18 cellular contexts compared by ENCODE assay signal in genomic region chr1:233439721-233440120, GRCh38.
"Had no signal": no experiment of that assay in that cellular context is flagged by ENCODE, and none has a peak within 500 bp of the region (broad histone marks: within the 10 kb centered on the region; RNA-seq: fewer than 3 reads in every experiment).

No MANE protein-coding gene starts in this region.

- H3K9me3 Mint-ChIP-seq: type B pancreatic cell had no signal

- H3K9ac ChIP-seq: parathyroid adenoma had no signal

- H3K36me3 Mint-ChIP-seq: naive B cell; stimulated activated naive B cell treated with anti-CD40 and anti-IgM and Interleukin-4, amounts not matched to agents 10 μg/mL and 1 μg/mL and 100 μg/mL, for 72 hours; type B pancreatic cell had no signal

- H3K4me1 ChIP-seq: parathyroid adenoma, prostate gland, thyroid gland had no signal

- H3K27ac ChIP-seq: coronary artery, parathyroid adenoma, prostate gland, right lobe of liver, stomach, suprapubic skin, thyroid gland had no signal

- H3K36me3 ChIP-seq: prostate gland, right lobe of liver, stomach, suprapubic skin, thyroid gland had no signal

- DNase-seq: effector CD4-positive, alpha-beta T cell; kidney glomerular epithelial cell; mesendoderm; naive B cell; nephron progenitor cell; retina; right lobe of liver; stimulated activated CD4-positive, alpha-beta T cell treated with anti-CD3 and anti-CD28 coated beads, Interleukin-2, amount 100 ng/mL, for 24 hours; stimulated activated CD4-positive, alpha-beta T cell treated with anti-CD3 and anti-CD28 coated beads, Interleukin-4, amount 100 ng/mL, for 4 hours; stimulated activated naive B cell treated with anti-CD40 and anti-IgM and Interleukin-4, amounts not matched to agents 10 μg/mL and 1 μg/mL and 100 μg/mL, for 72 hours; stomach; thyroid gland had no signal

- H3K4me3 Mint-ChIP-seq: naive B cell; nephron progenitor cell; stimulated activated naive B cell treated with anti-CD40 and anti-IgM and Interleukin-4, amounts not matched to agents 10 μg/mL and 1 μg/mL and 100 μg/mL, for 72 hours; type B pancreatic cell had no signal

- H3K4me1 Mint-ChIP-seq: naive B cell; nephron progenitor cell; stimulated activated naive B cell treated with anti-CD40 and anti-IgM and Interleukin-4, amounts not matched to agents 10 μg/mL and 1 μg/mL and 100 μg/mL, for 72 hours had no signal

- FAIRE-seq: urothelium cell line had no signal

- H3K27ac Mint-ChIP-seq: naive B cell; nephron progenitor cell; stimulated activated naive B cell treated with anti-CD40 and anti-IgM and Interleukin-4, amounts not matched to agents 10 μg/mL and 1 μg/mL and 100 μg/mL, for 72 hours; type B pancreatic cell had no signal

- H3K9me3 ChIP-seq: prostate gland, right lobe of liver, stomach, suprapubic skin, thyroid gland had no signal

- H3K27me3 ChIP-seq: right lobe of liver, suprapubic skin, thyroid gland had no signal

- H3K4me3 ChIP-seq: coronary artery, prostate gland, right lobe of liver, stomach, suprapubic skin, thyroid gland had no signal
